Comparison of ENCODE assay signal across 2 cellular contexts in the genomic region with DNA sequence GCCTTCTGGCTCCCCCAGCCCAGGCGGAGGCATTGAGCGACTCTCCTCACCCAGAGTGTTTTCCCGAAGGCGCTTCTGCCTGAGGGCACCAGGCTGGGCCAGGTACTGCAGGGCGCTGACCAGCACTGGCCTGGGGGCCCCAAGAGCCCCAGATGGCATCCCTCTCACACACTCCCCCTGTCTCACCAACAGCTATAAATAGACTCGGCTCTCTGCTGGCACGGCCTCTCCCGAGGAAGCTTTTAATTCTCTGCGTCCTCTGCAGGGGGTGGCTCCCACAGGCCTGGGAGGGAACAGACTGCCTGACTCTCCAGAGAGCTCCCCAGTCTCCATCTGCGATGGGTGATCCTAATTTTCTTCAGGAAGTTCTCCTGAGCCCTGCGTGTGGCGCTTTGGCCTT. TPM values are rescaled to one million over a fixed set of nuclear protein-coding genes. Genes with fewer than 3 reads are reported as not detected.
"Had no signal": no experiment of that assay in that cellular context is flagged by ENCODE, and none has a peak within 500 bp of the region (broad histone marks: within the 10 kb centered on the region; RNA-seq: fewer than 3 reads in every experiment).

No MANE protein-coding gene starts in this region.

RNA-seq across cellular contexts. Expression of a gene that starts 2.9 kb away (rescaled TPM):
- total RNA-seq: activated CD4-positive, alpha-beta T cell treated with anti-CD3 and anti-CD28 coated beads, Interleukin-2, amount 10 ng/mL, durations not matched to agents 24 days and 14 days; activated T-helper 1 cell treated with anti-CD3 and anti-CD28 coated beads, Interleukin-12 subunit alpha, Interleukin-12 subunit beta, Interleukin-2, Interleukin-4 antibody, amounts not matched to agents 30 ng/mL and 10 ng/mL and 1 ng/mL, durations not matched to agents 14 hours and 24 hours and 36 hours had no signal
